In the genomic region with DNA sequence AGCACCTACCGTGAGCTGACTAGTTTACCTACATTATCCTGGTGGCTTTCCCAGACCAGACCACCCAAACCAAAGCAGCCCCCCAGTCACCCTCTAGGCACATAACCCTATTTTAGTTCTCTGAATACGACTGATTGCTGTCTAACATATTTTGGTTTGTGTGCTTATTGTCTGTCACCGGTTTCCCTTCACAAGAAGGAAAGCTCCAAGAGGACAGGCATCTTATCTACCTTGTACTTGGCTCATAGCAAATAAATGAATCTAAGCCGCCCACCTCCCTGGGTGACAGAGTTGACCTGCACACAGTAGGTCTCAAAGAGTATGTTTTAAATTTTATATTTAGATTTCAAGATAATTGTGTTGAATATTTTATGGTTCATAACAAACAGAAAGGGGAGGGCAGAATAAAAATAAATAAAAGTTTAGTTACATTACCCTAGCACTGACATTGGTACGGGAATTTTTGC, we compare ENCODE assay signal across 8 cellular contexts. TPM values are rescaled to one million over a fixed set of nuclear protein-coding genes. Genes with fewer than 3 reads are reported as not detected.
A peak's percentile ranks its signal among the peaks of the same experiment; 100 is the strongest.
DNase-seq lines count a peak whose midpoint lies in the region; ATAC-seq and TF ChIP-seq lines count a peak whose summit lies in the region.

No MANE protein-coding gene starts in this region.

- peak overlapping the region; percentile 66 to 98 (median 90) for H3K27ac ChIP-seq in heart left ventricle
- peak overlapping the region; percentile 69 to 99 (median 96) for H3K27ac ChIP-seq in body of pancreas
- peak overlapping the region; percentile 56 for H3K27ac ChIP-seq in urinary bladder (ENCODE audit: low read depth)

- peaks cover 0 to 61% (median 47%) of the 10 kb centered on the region in 12 donors for H3K4me1 ChIP-seq in heart left ventricle
- H3K4me1 ChIP-seq in body of pancreas: peaks cover 44% of the 10 kb centered on the region
- peaks cover 5% of the 10 kb centered on the region for H3K4me1 ChIP-seq in urinary bladder (ENCODE audit: insufficient read depth)

- ATAC-seq in heart left ventricle (no peak), Right ventricle myocardium superior (ENCODE audit: poor library complexity) (no peak), body of pancreas (no peak), HG03196 (IDR thresholded peaks at IDR 0.05; ENCODE audit: unreplicated experiment) (no peak)

- H3K4me3 ChIP-seq in heart left ventricle (peak overlapping the region; percentile 52 to 96 (median 79)), body of pancreas (peak overlapping the region; percentile 48 to 52), urinary bladder (ENCODE audit: low read depth, low read length) (peak overlapping the region; percentile 89)

- DNase-seq in heart left ventricle (no peak), Right ventricle myocardium superior (no peak), body of pancreas (no peak), medulla oblongata (ENCODE audit: extremely low spot score) (peak; percentile 23), DMS79 treated with DMSO at 0.1 percent for 48 hours (lab: John Stamatoyannopoulos, UW) (no peak), posterior cingulate gyrus (no peak)

- H3K36me3 ChIP-seq in heart left ventricle (peaks cover 0 to 20% (median 10%) of the 10 kb centered on the region in 9 donors), body of pancreas (replicated peaks in 1 of 2; ENCODE audit: insufficient read depth in 1 of 2, low read depth in 2 of 2) (no peaks in the 10 kb centered on the region), urinary bladder (ENCODE audit: insufficient read depth) (no peaks in the 10 kb centered on the region)

- WGBS in heart left ventricle, 4 donors: 31 to 42% (median 35%) methylated on average over 5 of the region's 5 CpGs
- 25 to 27% methylated on average over 5 of the region's 5 CpGs for WGBS in body of pancreas, 2 donors
- WGBS in urinary bladder: 33% methylated on average over 5 of the region's 5 CpGs

- intact Hi-C loops in heart left ventricle (cut with DNase I): loop anchor here (1.0 to 10.0 kb wide), 12 partner anchors 44 to 681 kb away; a partner anchor contains a TSS
- intact Hi-C loops in Right ventricle myocardium superior (cut with DNase I): loop anchor here (5.0 kb wide), 2 partner anchors 44 to 391 kb away; a partner anchor contains a TSS
- intact Hi-C loops in body of pancreas (cut with DNase I): no loop called here
- intact Hi-C loops in posterior cingulate gyrus (cut with DNase I): loop anchor here (1.0 to 10.0 kb wide), 5 partner anchors 47 to 1529 kb away; a partner anchor contains a TSS

- TF ChIP-seq POLR2A in heart left ventricle (IDR thresholded peaks at IDR 0.05) (no peak), body of pancreas (IDR thresholded peaks at IDR 0.05) (no peak)

- no peak for TF ChIP-seq CTCF in heart left ventricle (IDR thresholded peaks at IDR 0.05)
- TF ChIP-seq CTCF in body of pancreas (IDR thresholded peaks at IDR 0.05): no peak

- H3K27me3 ChIP-seq in heart left ventricle: no peaks in the 10 kb centered on the region
- H3K27me3 ChIP-seq in body of pancreas: no peaks in the 10 kb centered on the region

- no peaks in the 10 kb centered on the region for H3K9me3 ChIP-seq in heart left ventricle
- no peaks in the 10 kb centered on the region for H3K9me3 ChIP-seq in body of pancreas

RNA-seq across cellular contexts. Expression of a gene that starts 0.9 kb away (rescaled TPM):
- total RNA-seq in heart left ventricle (100 to 1,000 TPM; 237 to 522 (median 405) TPM), Right ventricle myocardium superior (539 TPM), body of pancreas (100 to 1,000 TPM in 1 of 2 donors, 10 to 100 TPM in 1; 64.1 to 222 TPM), urinary bladder (141 TPM)
- polyA plus RNA-seq in heart left ventricle (100 to 1,000 TPM; 452 to 635 TPM), urinary bladder (216 TPM)
